In genomic region chr9:121704281-121704680, GRCh38 we compare ENCODE assay signal across 19 cellular contexts. TPM values are rescaled to one million over a fixed set of nuclear protein-coding genes. Genes with fewer than 3 reads are reported as not detected.
DNase-seq lines count a peak whose midpoint lies in the region; ATAC-seq, FAIRE-seq and TF ChIP-seq lines count a peak whose summit lies in the region.
"Had no signal": no experiment of that assay in that cellular context is flagged by ENCODE, and none has a peak within 500 bp of the region (broad histone marks: within the 10 kb centered on the region; RNA-seq: fewer than 3 reads in every experiment).

No MANE protein-coding gene starts in this region.

- H3K9me3 ChIP-seq in breast epithelium (no peaks in the 10 kb centered on the region), esophagus squamous epithelium (no peaks in the 10 kb centered on the region)
- H3K9me3 ChIP-seq: A549 had no signal

- 41 to 43% methylated on average over 3 of the region's 3 CpGs for WGBS in esophagus squamous epithelium, 2 donors

- intact Hi-C loops in breast epithelium (cut with DNase I; ENCODE audit: low total_unique reads) (loop anchor here (5.0 kb wide), 1 partner anchor 38 kb away; no protein-coding TSS in a partner anchor), MCF 10A (cut with micrococcal nuclease) (no loop called here), esophagus squamous epithelium (cut with DNase I) (no loop called here)

- H3K27ac Mint-ChIP-seq in MCF 10A (ENCODE audit: low read depth, unreplicated experiment), result no peak overlapping the region
- H3K27ac Mint-ChIP-seq: CD14-positive monocyte; CD4-positive, alpha-beta memory T cell; HFFc6 had no signal

- H3K4me1 Mint-ChIP-seq in MCF 10A (ENCODE audit: insufficient read depth, unreplicated experiment), result peaks cover 35% of the 10 kb centered on the region

- no peak for TF ChIP-seq CTCF in breast epithelium (IDR thresholded peaks at IDR 0.05)
- TF ChIP-seq CTCF in MCF 10A (IDR thresholded peaks at IDR 0.05; ENCODE audit: unreplicated experiment), result no peak
- no peak for TF ChIP-seq CTCF in bronchial epithelial cell (IDR thresholded peaks at IDR 0.05; ENCODE audit: insufficient read depth, low read length, severe bottlenecking)
- no peak for TF ChIP-seq CTCF in esophagus squamous epithelium (IDR thresholded peaks at IDR 0.05)

- TF ChIP-seq POLR2A in breast epithelium (IDR thresholded peaks at IDR 0.05), result no peak
- no peak for TF ChIP-seq POLR2A in esophagus squamous epithelium (IDR thresholded peaks at IDR 0.05)

- DNase-seq in breast epithelium (ENCODE audit: low spot score in 2 of 2), result no peak
- DNase-seq in MCF 10A (ENCODE audit: unreplicated experiment), result no peak
- peak; percentile 74 for DNase-seq in bronchial epithelial cell (ENCODE audit: low read depth)
- DNase-seq in esophagus squamous epithelium (lab: John Stamatoyannopoulos, UW), result no peak
- DNase-seq in hypothalamus (lab: John Stamatoyannopoulos, UW), result no peak
- DNase-seq in activated T-cell treated with anti-CD3 and anti-CD28 coated beads, Interleukin-2, amount 50 U/mL, for 48 hours, result no peak
- DNase-seq: AML-193; Calu3; CD4-positive, alpha-beta memory T cell; DMS79 treated with DMSO at 0.1 percent for 48 hours; GF-D8; GOT3; H7; HFFc6 had no signal

- H3K27ac ChIP-seq in breast epithelium, result peak overlapping the region; percentile 1 to 38
- peak overlapping the region; percentile 27 to 96 (median 64) for H3K27ac ChIP-seq in esophagus squamous epithelium
- H3K27ac ChIP-seq: 22Rv1, A549 had no signal

- H3K9me3 Mint-ChIP-seq in MCF 10A (ENCODE audit: unreplicated experiment), result no peaks in the 10 kb centered on the region
- H3K9me3 Mint-ChIP-seq: CD4-positive, alpha-beta memory T cell; HFFc6 had no signal

- no TSS peak for BruUV-seq in MCF 10A (replicated peaks; lab: Mats Ljungman, UMichigan)

- H3K36me3 ChIP-seq in breast epithelium (no peaks in the 10 kb centered on the region), bronchial epithelial cell (ENCODE audit: control insufficient read depth, insufficient read depth, low read length) (peaks cover 4% of the 10 kb centered on the region), esophagus squamous epithelium (no peaks in the 10 kb centered on the region)

- no peak overlapping the region for H3K4me3 Mint-ChIP-seq in MCF 10A (ENCODE audit: unreplicated experiment)
- H3K4me3 Mint-ChIP-seq: CD14-positive monocyte; CD4-positive, alpha-beta memory T cell; HFFc6 had no signal

- POLR2A ChIA-PET in MCF 10A (lab: Yijun Ruan, JAX), result no interaction called here

- H3K27me3 ChIP-seq in breast epithelium, result no peaks in the 10 kb centered on the region
- H3K27me3 ChIP-seq in bronchial epithelial cell (ENCODE audit: control insufficient read depth, insufficient read depth, low read length), result no peaks in the 10 kb centered on the region
- no peaks in the 10 kb centered on the region for H3K27me3 ChIP-seq in esophagus squamous epithelium

- CTCF ChIA-PET in MCF 10A (lab: Yijun Ruan, JAX), result interaction anchor here (0.6 to 2.1 kb wide), 4 partner anchors 31 to 269 kb away, joined by 3 to 5 read pairs (median 4); no protein-coding TSS in a partner anchor

- H3K4me1 ChIP-seq in breast epithelium (peaks cover 5% of the 10 kb centered on the region in 2 donors), esophagus squamous epithelium (peaks cover 32 to 100% (median 68%) of the 10 kb centered on the region in 3 donors)

- H3K27me3 Mint-ChIP-seq in MCF 10A (ENCODE audit: insufficient read depth, unreplicated experiment), result no peaks in the 10 kb centered on the region

- ATAC-seq in HG02798 (IDR thresholded peaks at IDR 0.05; ENCODE audit: poor library complexity, unreplicated experiment), result no peak
- ATAC-seq: A549, HCT116 had no signal

- no peaks in the 10 kb centered on the region for H3K36me3 Mint-ChIP-seq in MCF 10A (ENCODE audit: insufficient read depth, unreplicated experiment)
- H3K36me3 Mint-ChIP-seq: CD14-positive monocyte; CD4-positive, alpha-beta memory T cell had no signal

- H3K4me3 ChIP-seq in breast epithelium, result peak overlapping the region in 1 of 3 donors; percentile 15
- H3K4me3 ChIP-seq in bronchial epithelial cell (ENCODE audit: low read depth, low read length), result no peak overlapping the region
- peak overlapping the region in 1 of 4 donors; percentile 3 for H3K4me3 ChIP-seq in esophagus squamous epithelium
- H3K4me3 ChIP-seq: A549 had no signal

- FAIRE-seq in bronchial epithelial cell (lab: Jason Lieb, UNC), result no peak
- FAIRE-seq: A549 had no signal

RNA-seq across cellular contexts. Expression of gene DAB2IP, which starts 52.8 kb away (rescaled TPM):
- total RNA-seq in breast epithelium (10 to 100 TPM; 16.0 to 56.0 (median 55.8) TPM), MCF 10A (2022) (15.5 and 17.0 TPM in 2 replicates), bronchial epithelial cell (8.4 TPM in 2 replicates), esophagus squamous epithelium (10 to 100 TPM; 28.3 to 48.8 (median 38.1) TPM)
- total RNA-seq: CD4-positive, alpha-beta memory T cell had no signal
